12 cellular contexts compared by ENCODE assay signal in genomic region chrX:53047228-53047627, GRCh38. TPM values are rescaled to one million over a fixed set of nuclear protein-coding genes. Genes with fewer than 3 reads are reported as not detected.
DNase-seq lines count a peak whose midpoint lies in the region; ATAC-seq and TF ChIP-seq lines count a peak whose summit lies in the region.
"Had no signal": no experiment of that assay in that cellular context is flagged by ENCODE, and none has a peak within 500 bp of the region (broad histone marks: within the 10 kb centered on the region; RNA-seq: fewer than 3 reads in every experiment).

No MANE protein-coding gene starts in this region.

- ATAC-seq in GM18861 (IDR thresholded peaks at IDR 0.05; ENCODE audit: unreplicated experiment) (no peak), HG02938 (IDR thresholded peaks at IDR 0.05; ENCODE audit: unreplicated experiment) (no peak)

- DNase-seq in AG04449 (ENCODE audit: low read depth, low spot score): no peak
- DNase-seq in EL: peak; percentile 16
- peak; percentile 29 for DNase-seq in SK-N-DZ (ENCODE audit: low spot score)
- peak in 1 of 2 donors; percentile 38 for DNase-seq in foreskin fibroblast
- DNase-seq in stimulated activated CD4-positive, alpha-beta T cell treated with anti-CD3 and anti-CD28 coated beads, Interleukin-2, amount 100 ng/mL, for 48 hours: no peak
- DNase-seq in DMS79 (lab: John Stamatoyannopoulos, UW): no peak
- DNase-seq: activated CD4-positive, CD25-positive, alpha-beta regulatory T cell; heart right ventricle; mammary epithelial cell; tibial artery had no signal

- CTCF ChIA-PET in AG04449 (lab: Yijun Ruan, JAX): no interaction called here

- peak; percentile 14 for TF ChIP-seq CTCF in AG04449 (IDR thresholded peaks at IDR 0.05; ENCODE audit: insufficient read depth, low read length, missing control alignments)
- peak; percentile 36 for TF ChIP-seq CTCF in foreskin fibroblast (IDR thresholded peaks at IDR 0.05; ENCODE audit: low read depth, low read length)

- POLR2A ChIA-PET in AG04449 (lab: Yijun Ruan, JAX): no interaction called here

- H3K4me3 ChIP-seq in AG04449 (ENCODE audit: low read depth, low read length) (no peak overlapping the region), foreskin fibroblast (ENCODE audit: low read depth in 1 of 2, low read length in 2 of 2) (no peak overlapping the region)

RNA-seq across cellular contexts. Expression of gene GPR173, which starts 1.4 kb away (rescaled TPM):
- 18.7 and 20.1 TPM in 2 replicates for polyA plus RNA-seq in SK-N-DZ (2014; cell fraction: cytosol; rRNA removed)
- polyA plus RNA-seq in SK-N-DZ (2014; cell fraction: nucleus; rRNA removed): 26.0 and 54.7 TPM in 2 replicates

RNA-seq across cellular contexts. Expression of gene TSPYL2, which starts 34.9 kb away (rescaled TPM):
- 19.2 and 19.4 TPM in 2 replicates for polyA plus RNA-seq in SK-N-DZ (2014; cell fraction: cytosol; rRNA removed)
- 75.4 and 87.7 TPM in 2 replicates for polyA plus RNA-seq in SK-N-DZ (2014; cell fraction: nucleus; rRNA removed)

RNA-seq across cellular contexts. Expression of gene KANTR, which starts 46.7 kb away (rescaled TPM):
- 11.7 and 14.5 TPM in 2 replicates for polyA plus RNA-seq in SK-N-DZ (2014; cell fraction: cytosol; rRNA removed)
- polyA plus RNA-seq in SK-N-DZ (2014; cell fraction: nucleus; rRNA removed): 33.8 and 48.4 TPM in 2 replicates

Comparison
In these comparisons a context has a peak if more than half of its experiments do, and no peak if none do; other contexts are left out.
1. DNase-seq: peak in EL (single experiment) and SK-N-DZ (single experiment); none in AG04449 (single experiment), stimulated activated CD4-positive, alpha-beta T cell treated with anti-CD3 and anti-CD28 coated beads, Interleukin-2, amount 100 ng/mL, for 48 hours (0 of 2) and DMS79 (single experiment).